In genomic region chr19:572891-573825, GRCh38 we compare ENCODE assay signal across 8 cellular contexts. TPM values are rescaled to one million over a fixed set of nuclear protein-coding genes. Genes with fewer than 3 reads are reported as not detected.
DNase-seq lines count a peak whose midpoint lies in the region; ATAC-seq, FAIRE-seq and TF ChIP-seq lines count a peak whose summit lies in the region.

No MANE protein-coding gene starts in this region.

- POLR2A ChIA-PET in K562 (lab: Yijun Ruan, JAX): interaction anchor here (0.6 to 2.2 kb wide), 6 partner anchors 11 to 202 kb away, joined by 3 to 41 read pairs (median 9); no protein-coding TSS in a partner anchor

- FAIRE-seq in K562 (lab: Jason Lieb, UNC): no peak

- peaks cover 48% of the 10 kb centered on the region for H4K20me1 ChIP-seq in K562 (replicated peaks; ENCODE audit: control insufficient read depth, insufficient read depth, low read length)

- H3K36me3 ChIP-seq in K562 (ENCODE audit: control insufficient read depth, insufficient read depth, low read length) (peaks cover 30% of the 10 kb centered on the region; the same call in 2 of the 3 replicates), spleen (peaks cover 0 to 22% (median 7%) of the 10 kb centered on the region in 6 donors)

- peak overlapping the region; percentile 89 to 96 for H3K9ac ChIP-seq in K562 (ENCODE audit: insufficient read depth in 1 of 2, low read depth in 2 of 2, low read length in 2 of 2)

- peaks cover 61% of the 10 kb centered on the region for H3K79me2 ChIP-seq in K562 (ENCODE audit: control insufficient read depth, insufficient read depth, low read length)

- WGBS in K562 (ENCODE audit: insufficient coverage, low coverage, missing lambda C conversion rate): 1% methylated on average over 40 of the region's 54 CpGs
- WGBS in spleen, 5 donors: 0 to 2% (median 1%) methylated on average over 25 to 54 of the region's 54 CpGs

- H3K4me3 ChIP-seq in K562 (peak overlapping the region; percentile 99), spleen (peak overlapping the region; percentile 81 to 98 (median 86))

- CTCF ChIA-PET in K562 (lab: Yijun Ruan, JAX; ENCODE audit: low intra/inter-chr PET ratio): interaction anchor here (0.5 kb wide), 1 partner anchor 408 kb away, joined by 4 read pairs; no protein-coding TSS in a partner anchor

- peak overlapping the region; percentile 92 for H3K4me2 ChIP-seq in K562 (ENCODE audit: insufficient read depth, low read length)

- DNase-seq in Daoy (ENCODE audit: low read depth) (peak; percentile 57), NCI-H2029 (lab: John Stamatoyannopoulos, UW) (peak; percentile 46), K562 (ENCODE audit: extremely low read depth in 1 of 4, low spot score in 3 of 4) (peak in 2 of 4 experiments; percentile 62 to 66), iris pigment epithelial cell (ENCODE audit: low read depth) (peak; percentile 66), spleen (peak; percentile 91), GDM1 (lab: John Stamatoyannopoulos, UW) (no peak)
- DNase-seq in stimulated activated CD4-positive, alpha-beta T cell treated with anti-CD3 and anti-CD28 coated beads, Interleukin-4, amount 100 ng/mL, for 1 hour: no peak

- TF ChIP-seq POLR2A in K562 (conservative IDR thresholded peaks at IDR 0.05) (no peak), spleen (IDR thresholded peaks at IDR 0.05) (no peak)

- in situ Hi-C loops in K562 (cut with MboI): no loop called here

- TF ChIP-seq RAD21 in K562 (CRISPR knock-in tag; conservative IDR thresholded peaks at IDR 0.05 in 1 of 2, IDR thresholded peaks at IDR 0.05 in 1 of 2): no peak

- H3K27ac ChIP-seq in K562 (ENCODE audit: extremely low read depth, low read depth, low read length) (peak overlapping the region; percentile 94), spleen (peak overlapping the region; percentile 81 to 97 (median 90))

- TSS peak; percentile 72 for BruUV-seq in K562 (replicated peaks; lab: Mats Ljungman, UMichigan)

- ATAC-seq in GM21619 (IDR thresholded peaks at IDR 0.05; ENCODE audit: unreplicated experiment) (peak; percentile 17), K562 (peak; percentile 13)

- peaks cover 15% of the 10 kb centered on the region for H3K9me1 ChIP-seq in K562 (ENCODE audit: control insufficient read depth, insufficient read depth, low read length)

- H3K4me1 ChIP-seq in K562 (replicated peaks in 1 of 2; ENCODE audit: control insufficient read depth in 2 of 2, insufficient read depth in 2 of 2, low read length in 2 of 2) (peaks cover 28 to 70% of the 10 kb centered on the region in 2 experiments), spleen (peaks cover 30 to 72% (median 58%) of the 10 kb centered on the region in 6 donors)

- no peak for TF ChIP-seq EP300 in K562 (IDR thresholded peaks at IDR 0.05; ENCODE audit: low read length)

- intact Hi-C loops in K562 (cut with micrococcal nuclease) (no loop called here), spleen (cut with DNase I; ENCODE audit: low total_unique reads) (loop anchor here (5.0 kb wide), 1 partner anchor 41 kb away; the partner anchor contains the start of gene CDC34)

- H3K27me3 ChIP-seq in K562 (ENCODE audit: control insufficient read depth in 2 of 2, insufficient read depth in 2 of 2, low read length in 2 of 2) (no peaks in the 10 kb centered on the region), spleen (replicated peaks in 1 of 7) (no peaks in the 10 kb centered on the region)

- TF ChIP-seq CTCF in K562 (IDR thresholded peaks at IDR 0.05 in 2 of 3, conservative IDR thresholded peaks at IDR 0.05 in 1 of 3; ENCODE audit: insufficient read depth in 2 of 3, low read depth in 1 of 3, low read length in 3 of 3) (no peak), spleen (IDR thresholded peaks at IDR 0.05 in 8 of 11, conservative IDR thresholded peaks at IDR 0.05 in 3 of 11) (no peak)

- no peak overlapping the region for H2AFZ ChIP-seq in K562 (ENCODE audit: low read depth, low read length)

- H3K9me3 ChIP-seq in K562 (replicated peaks; ENCODE audit: control insufficient read depth, insufficient read depth, low read depth, low read length) (peaks cover 8% of the 10 kb centered on the region), spleen (no peaks in the 10 kb centered on the region)

RNA-seq across cellular contexts. Expression of gene BSG, which starts 0.8 kb away (rescaled TPM):
- total RNA-seq in Daoy (2014; rRNA removed; shearing (Covaris generic)): 501 and 514 TPM in 2 replicates
- 106 and 369 TPM in 2 replicates for total RNA-seq in K562 (2011; cell fraction: chromatin; rRNA removed; ENCODE audit: low replicate concordance)
- 735 and 796 TPM in 2 replicates for total RNA-seq in K562 (2011; cell fraction: nucleolus; rRNA removed)
- total RNA-seq in K562 (2011; cell fraction: nucleoplasm; rRNA removed): 350 and 437 TPM in 2 replicates
- total RNA-seq in K562 (2014; rRNA removed) (398 and 484 TPM in 2 replicates), K562 (2014; rRNA removed; fragmentation: Illumina TruSeq; extraction: Trizol) (59.1 and 89.1 TPM in 2 replicates), K562 (2015; rRNA removed; fragmentation: Illumina TruSeq; extraction: Trizol) (211 and 220 TPM in 2 replicates), K562 (2021) (495 and 506 TPM in 2 replicates), spleen (100 to 1,000 TPM; 180 to 307 (median 274) TPM)
- polyA plus RNA-seq in K562 (2011; rRNA removed) (129 and 411 TPM in 2 replicates), K562 (2014; fragmentation: Illumina TruSeq; extraction: Trizol) (187 and 351 TPM in 2 replicates), K562 (2014; fragmentation: Nextera tagmentation; extraction: Ambion mirVana) (10 to 100 TPM in 1 of 2 experiments, 1 to 10 TPM in 1; 4.6 to 17.9 TPM), K562 (2014; rRNA removed) (236 and 311 TPM in 2 replicates), spleen (100 to 1,000 TPM in 2 of 3 donors, 10 to 100 TPM in 1; 95.3 to 141 (median 139) TPM)
- polyA plus RNA-seq in K562 (2011; cell fraction: cytosol; rRNA removed): 277 and 455 TPM in 2 replicates
- 198 and 199 TPM in 2 replicates for polyA plus RNA-seq in K562 (2011; cell fraction: nucleus; rRNA removed)
- polyA plus RNA-seq in K562 (2012): 362 and 456 TPM in 2 replicates
- polyA minus RNA-seq in K562 (2011; rRNA and poly(A)+ RNA removed): 61.0 and 70.9 TPM in 2 replicates
- polyA minus RNA-seq in K562 (2011; cell fraction: cytosol; rRNA and poly(A)+ RNA removed): 197 and 315 TPM in 2 replicates
- polyA minus RNA-seq in K562 (2011; cell fraction: nucleus; rRNA and poly(A)+ RNA removed): 48.1 and 72.2 TPM in 2 replicates

RNA-seq across cellular contexts. Expression of gene HCN2, which starts 16.5 kb away (rescaled TPM):
- total RNA-seq in Daoy (2014; rRNA removed; shearing (Covaris generic)): 0.09 and 0.97 TPM in 2 replicates
- 2.7 and 8.1 TPM in 2 replicates for total RNA-seq in K562 (2011; cell fraction: chromatin; rRNA removed; ENCODE audit: low replicate concordance)
- total RNA-seq in K562 (2011; cell fraction: nucleolus; rRNA removed): 6.2 and 7.2 TPM in 2 replicates
- 3.6 and 3.7 TPM in 2 replicates for total RNA-seq in K562 (2011; cell fraction: nucleoplasm; rRNA removed)
- total RNA-seq in K562 (2014; rRNA removed) (0.82 and 1.3 TPM in 2 replicates), K562 (2014; rRNA removed; fragmentation: Illumina TruSeq; extraction: Trizol) (0.29 and 0.40 TPM in 2 replicates), K562 (2015; rRNA removed; fragmentation: Illumina TruSeq; extraction: Trizol) (0.29 and 0.30 TPM in 2 replicates), K562 (2021) (3.9 and 4.2 TPM in 2 replicates), spleen (1 to 10 TPM in 1 of 7 donors, under 1 TPM in 4, not detected in 2; 0.19 to 1.1 (median 0.54) TPM)
- polyA plus RNA-seq in K562 (2011; rRNA removed) (0.64 and 0.76 TPM in 2 replicates), K562 (2014; fragmentation: Illumina TruSeq; extraction: Trizol) (0.91 and 1.9 TPM in 2 replicates), K562 (2014; fragmentation: Nextera tagmentation; extraction: Ambion mirVana) (not detected), K562 (2014; rRNA removed) (0.86 and 1.2 TPM in 2 replicates), spleen (under 1 TPM; 0.09 to 0.19 (median 0.11) TPM)
- 1.1 and 1.5 TPM in 2 replicates for polyA plus RNA-seq in K562 (2011; cell fraction: cytosol; rRNA removed)
- 3.0 and 3.9 TPM in 2 replicates for polyA plus RNA-seq in K562 (2011; cell fraction: nucleus; rRNA removed)
- polyA plus RNA-seq in K562 (2012): 1.6 and 1.7 TPM in 2 replicates
- 1.3 and 1.6 TPM in 2 replicates for polyA minus RNA-seq in K562 (2011; rRNA and poly(A)+ RNA removed)
- polyA minus RNA-seq in K562 (2011; cell fraction: cytosol; rRNA and poly(A)+ RNA removed): 2.3 and 3.5 TPM in 2 replicates
- 1.5 and 2.2 TPM in 2 replicates for polyA minus RNA-seq in K562 (2011; cell fraction: nucleus; rRNA and poly(A)+ RNA removed)

RNA-seq across cellular contexts. Expression of gene GZMM, which starts 29.3 kb away (rescaled TPM):
- total RNA-seq in Daoy (2014; rRNA removed; shearing (Covaris generic)): 4.2 and 5.5 TPM in 2 replicates
- 0.49 and 1.6 TPM in 2 replicates for total RNA-seq in K562 (2011; cell fraction: chromatin; rRNA removed; ENCODE audit: low replicate concordance)
- 4.0 and 4.5 TPM in 2 replicates for total RNA-seq in K562 (2011; cell fraction: nucleolus; rRNA removed)
- 1.4 and 1.9 TPM in 2 replicates for total RNA-seq in K562 (2011; cell fraction: nucleoplasm; rRNA removed)
- total RNA-seq in K562 (2014; rRNA removed) (2.3 and 2.6 TPM in 2 replicates), K562 (2014; rRNA removed; fragmentation: Illumina TruSeq; extraction: Trizol) (not detected in 2 replicates), K562 (2015; rRNA removed; fragmentation: Illumina TruSeq; extraction: Trizol) (0.62 and 1.1 TPM in 2 replicates), K562 (2021) (0.72 and 1.8 TPM in 2 replicates), spleen (10 to 100 TPM in 4 of 7 donors, 1 to 10 TPM in 3; 3.9 to 19.5 (median 13.5) TPM)
- polyA plus RNA-seq in K562 (2011; rRNA removed) (0.70 and 0.97 TPM in 2 replicates), K562 (2014; fragmentation: Illumina TruSeq; extraction: Trizol) (0.61 TPM in 1 of 2 replicates, not detected in the other), K562 (2014; fragmentation: Nextera tagmentation; extraction: Ambion mirVana) (under 1 TPM; 0.08 to 0.27 TPM), K562 (2014; rRNA removed) (1.8 and 2.2 TPM in 2 replicates), spleen (10 to 100 TPM in 2 of 3 donors, 1 to 10 TPM in 1; 9.4 to 19.1 (median 16.3) TPM)
- polyA plus RNA-seq in K562 (2011; cell fraction: cytosol; rRNA removed): 1.9 and 5.9 TPM in 2 replicates
- 0.87 and 1.8 TPM in 2 replicates for polyA plus RNA-seq in K562 (2011; cell fraction: nucleus; rRNA removed)
- 1.7 and 3.5 TPM in 2 replicates for polyA plus RNA-seq in K562 (2012)
- polyA minus RNA-seq in K562 (2011; rRNA and poly(A)+ RNA removed): not detected in 2 replicates
- 2.5 TPM in 1 of 2 replicates, not detected in the other for polyA minus RNA-seq in K562 (2011; cell fraction: cytosol; rRNA and poly(A)+ RNA removed)
- polyA minus RNA-seq in K562 (2011; cell fraction: nucleus; rRNA and poly(A)+ RNA removed): not detected in 2 replicates

RNA-seq across cellular contexts. Expression of gene CDC34, which starts 41.6 kb away (rescaled TPM):
- total RNA-seq in Daoy (2014; rRNA removed; shearing (Covaris generic)): 105 and 108 TPM in 2 replicates
- 34.1 and 85.3 TPM in 2 replicates for total RNA-seq in K562 (2011; cell fraction: chromatin; rRNA removed; ENCODE audit: low replicate concordance)
- 68.2 and 70.5 TPM in 2 replicates for total RNA-seq in K562 (2011; cell fraction: nucleolus; rRNA removed)
- total RNA-seq in K562 (2011; cell fraction: nucleoplasm; rRNA removed): 40.9 and 50.4 TPM in 2 replicates
- total RNA-seq in K562 (2014; rRNA removed): 203 and 207 TPM in 2 replicates
- 33.0 and 36.2 TPM in 2 replicates for total RNA-seq in K562 (2014; rRNA removed; fragmentation: Illumina TruSeq; extraction: Trizol)
- 65.5 and 75.7 TPM in 2 replicates for total RNA-seq in K562 (2015; rRNA removed; fragmentation: Illumina TruSeq; extraction: Trizol)
- total RNA-seq in K562 (2021): 125 and 130 TPM in 2 replicates
- 82.7 and 103 TPM in 2 replicates for polyA plus RNA-seq in K562 (2011; rRNA removed)
- polyA plus RNA-seq in K562 (2011; cell fraction: cytosol; rRNA removed): 89.6 and 173 TPM in 2 replicates
- 83.8 and 124 TPM in 2 replicates for polyA plus RNA-seq in K562 (2011; cell fraction: nucleus; rRNA removed)
- polyA plus RNA-seq in K562 (2012): 72.7 and 83.2 TPM in 2 replicates
- polyA plus RNA-seq in K562 (2014; fragmentation: Illumina TruSeq; extraction: Trizol): 55.7 and 88.4 TPM in 2 replicates
- 1 to 10 TPM in 1 of 2 experiments, under 1 TPM in 1; 0.80 to 1.0 TPM for polyA plus RNA-seq in K562 (2014; fragmentation: Nextera tagmentation; extraction: Ambion mirVana)
- polyA plus RNA-seq in K562 (2014; rRNA removed): 125 and 142 TPM in 2 replicates
- 16.2 and 28.5 TPM in 2 replicates for polyA minus RNA-seq in K562 (2011; rRNA and poly(A)+ RNA removed)
- 36.4 and 44.9 TPM in 2 replicates for polyA minus RNA-seq in K562 (2011; cell fraction: cytosol; rRNA and poly(A)+ RNA removed)
- 18.4 and 20.5 TPM in 2 replicates for polyA minus RNA-seq in K562 (2011; cell fraction: nucleus; rRNA and poly(A)+ RNA removed)
- total RNA-seq in spleen: 10 to 100 TPM; 36.5 to 52.4 (median 48.3) TPM
- polyA plus RNA-seq in spleen: 10 to 100 TPM; 35.9 to 83.9 (median 68.7) TPM

Comparison
In these comparisons a context has a peak if more than half of its experiments do, and no peak if none do; other contexts are left out.
1. DNase-seq: peak in Daoy (single experiment), NCI-H2029 (single experiment), iris pigment epithelial cell (single experiment) and spleen (single experiment); none in GDM1 (single experiment) and stimulated activated CD4-positive, alpha-beta T cell treated with anti-CD3 and anti-CD28 coated beads, Interleukin-4, amount 100 ng/mL, for 1 hour (single experiment).